1 cellular context compared by ENCODE assay signal in genomic region chr2:102224824-102225739, GRCh38.
TF ChIP-seq lines count a peak whose summit lies in the region.

No MANE protein-coding gene starts in this region.

TF ChIP-seq in HepG2, 621 proteins besides CTCF, POLR2A, EP300 and RAD21 (continued from another document):
- no peak for TF ChIP-seq ZNF720 (CRISPR knock-in tag; IDR thresholded peaks at IDR 0.05)
- 0 out of 2 replicates have a peak, but pooled peaks have one; percentile 40 for TF ChIP-seq THAP7 (CRISPR knock-in tag; IDR thresholded peaks at IDR 0.05)
- TF ChIP-seq MBD4 (IDR thresholded peaks at IDR 0.05; ENCODE audit: borderline replicate concordance, low read length), result no peak
- no peak for TF ChIP-seq ELF1 (CRISPR knock-in tag; IDR thresholded peaks at IDR 0.05)
- TF ChIP-seq TEAD3 (CRISPR knock-in tag; optimal IDR thresholded peaks at IDR 0.05; ENCODE audit: borderline replicate concordance), result no peak
- TF ChIP-seq ZBTB8A (CRISPR knock-in tag; IDR thresholded peaks at IDR 0.05; ENCODE audit: borderline replicate concordance, low read depth), result no peak
- TF ChIP-seq HDAC2 (CRISPR knock-in tag; IDR thresholded peaks at IDR 0.05), result no peak
- TF ChIP-seq ZNF883 (CRISPR knock-in tag; IDR thresholded peaks at IDR 0.05; ENCODE audit: not compliant biosample characterization), result no peak
- TF ChIP-seq ZMAT3 (CRISPR knock-in tag; conservative IDR thresholded peaks at IDR 0.05), result no peak
- TF ChIP-seq SP1 (IDR thresholded peaks at IDR 0.05), result no peak
- TF ChIP-seq SP1 (CRISPR knock-in tag; IDR thresholded peaks at IDR 0.05), result no peak
